In genomic region chr6:157314705-157315321, GRCh38 we compare ENCODE assay signal across 8 cellular contexts. TPM values are rescaled to one million over a fixed set of nuclear protein-coding genes. Genes with fewer than 3 reads are reported as not detected.
DNase-seq lines count a peak whose midpoint lies in the region; ATAC-seq and TF ChIP-seq lines count a peak whose summit lies in the region.

No MANE protein-coding gene starts in this region.

- H4K20me1 ChIP-seq in GM23248 (ENCODE audit: insufficient read depth) = no peaks in the 10 kb centered on the region
- no peaks in the 10 kb centered on the region for H4K20me1 ChIP-seq in MM.1S (ENCODE audit: insufficient read depth, low read length)

- H3K27me3 ChIP-seq in GM23248 (replicated peaks; ENCODE audit: insufficient read depth) (no peaks in the 10 kb centered on the region), MM.1S (replicated peaks; ENCODE audit: insufficient read depth, low read length) (no peaks in the 10 kb centered on the region)

- H3K4me2 ChIP-seq in GM23248 (ENCODE audit: unreplicated experiment) (no peak overlapping the region), MM.1S (ENCODE audit: low read depth, low read length) (no peak overlapping the region)

- no peak overlapping the region for H3K9ac ChIP-seq in GM23248
- H3K9ac ChIP-seq in MM.1S (ENCODE audit: low read length) = no peak overlapping the region

- H3K79me2 ChIP-seq in GM23248 (ENCODE audit: insufficient read depth) (no peaks in the 10 kb centered on the region), MM.1S (ENCODE audit: low read length) (no peaks in the 10 kb centered on the region)

- H3K4me3 ChIP-seq in GM23248 (no peak overlapping the region), MM.1S (ENCODE audit: low read length) (no peak overlapping the region), mucosa of descending colon (no peak overlapping the region)

- peak; percentile 71 for TF ChIP-seq CTCF in GM12801 (IDR thresholded peaks at IDR 0.05; ENCODE audit: extremely low read depth, insufficient read length)
- peak; percentile 72 for TF ChIP-seq CTCF in MM.1S (IDR thresholded peaks at IDR 0.05; ENCODE audit: low read length)
- TF ChIP-seq CTCF in mucosa of descending colon (IDR thresholded peaks at IDR 0.05) = peak; percentile 32

- WGBS in GM23248 (ENCODE audit: low coverage in 1 of 2, low lambda C conversion rate in 2 of 2, missing lambda C conversion rate in 2 of 2), 2 experiments = 16 to 18% methylated on average over 7 of the region's 7 CpGs

- H3K9me2 ChIP-seq in GM23248 (ENCODE audit: insufficient read depth) (no peaks in the 10 kb centered on the region), MM.1S (replicated peaks; ENCODE audit: insufficient read depth, low read length) (no peaks in the 10 kb centered on the region)

- intact Hi-C loops in mucosa of descending colon (cut with DNase I, micrococcal nuclease) = loop anchor here (5.0 to 10.0 kb wide), 2 partner anchors 282 to 350 kb away; no protein-coding TSS in a partner anchor

- DNase-seq in GM23248 (peak; percentile 84), MM.1S (peak; percentile 69), dermis microvascular lymphatic vessel endothelial cell (ENCODE audit: low read depth in 2 of 2) (peak; percentile 82 to 87), mucosa of descending colon (peak in 1 of 3 donors; percentile 40), retina (no peak), NCI-H1048 (lab: John Stamatoyannopoulos, UW) (no peak), NCI-H2029 (lab: John Stamatoyannopoulos, UW) (no peak)

- H3K9me3 ChIP-seq in GM23248 (ENCODE audit: low read depth) (no peaks in the 10 kb centered on the region), MM.1S (replicated peaks; ENCODE audit: insufficient read depth, low read length) (no peaks in the 10 kb centered on the region), mucosa of descending colon (no peaks in the 10 kb centered on the region)

- in situ Hi-C loops in GM23248 (cut with MboI) = no loop called here

- H3K27ac ChIP-seq in GM23248 (peak overlapping the region; percentile 2; the same call in 1 of the 2 replicates), MM.1S (ENCODE audit: low read length) (no peak overlapping the region)

- H3K4me1 ChIP-seq in GM23248 (ENCODE audit: insufficient read depth) = peaks cover 21% of the 10 kb centered on the region
- H3K4me1 ChIP-seq in MM.1S (ENCODE audit: low read length) = no peaks in the 10 kb centered on the region
- H3K4me1 ChIP-seq in mucosa of descending colon (ENCODE audit: low read depth) = no peaks in the 10 kb centered on the region

- no peak overlapping the region for H2AFZ ChIP-seq in GM23248
- H2AFZ ChIP-seq in MM.1S (ENCODE audit: low read length) = no peak overlapping the region

- H3F3A ChIP-seq in GM23248 (ENCODE audit: insufficient read depth) (peaks cover 36% of the 10 kb centered on the region), MM.1S (ENCODE audit: insufficient read depth, low read length) (no peaks in the 10 kb centered on the region)

- H3K36me3 ChIP-seq in GM23248 (ENCODE audit: low read depth) (peaks cover 5% of the 10 kb centered on the region; the same call in 1 of the 2 replicates), MM.1S (replicated peaks; ENCODE audit: insufficient read depth, low read length) (no peaks in the 10 kb centered on the region), mucosa of descending colon (ENCODE audit: low read depth) (no peaks in the 10 kb centered on the region)

- ATAC-seq in mucosa of descending colon = peak; percentile 84

RNA-seq across cellular contexts. Expression of gene TMEM242, which starts 8.5 kb away (rescaled TPM):
- 6.4 and 7.5 TPM in 2 replicates for total RNA-seq in GM23248 (2014; rRNA removed; shearing (Covaris generic))
- 14.5 TPM in 2 replicates for polyA plus RNA-seq in GM23248 (2016; fragmentation: Nextera tagmentation; extraction: Ambion mirVana)
- total RNA-seq in dermis microvascular lymphatic vessel endothelial cell (4.7 and 5.3 TPM in 2 replicates), mucosa of descending colon (10 to 100 TPM; 10.0 to 14.1 (median 13.4) TPM)

Comparison
In these comparisons a context has a peak if more than half of its experiments do, and no peak if none do; other contexts are left out.
1. DNase-seq: peak in GM23248 (single experiment), MM.1S (single experiment) and dermis microvascular lymphatic vessel endothelial cell (2 of 2); none in retina (single experiment), NCI-H1048 (single experiment) and NCI-H2029 (single experiment).
2. Peak in every context shown above with its lines, with median percentiles within 50 percentile points of each other: CTCF ChIP-seq.